Comparison of ENCODE assay signal across 8 cellular contexts in genomic region chr18:26656401-26656943, GRCh38.
DNase-seq lines count a peak whose midpoint lies in the region; ATAC-seq and TF ChIP-seq lines count a peak whose summit lies in the region.

No MANE protein-coding gene starts in this region.

- peak; percentile 22 for ATAC-seq in GM19452 (IDR thresholded peaks at IDR 0.05; ENCODE audit: unreplicated experiment)

- no peaks in the 10 kb centered on the region for H3K27me3 ChIP-seq in neuron (ENCODE audit: insufficient read depth, low read length)

- DNase-seq in Jurkat, Clone E6-1 (ENCODE audit: low read depth, low spot score) = no peak
- DNase-seq in epithelial cell of esophagus (ENCODE audit: low read depth) = no peak
- DNase-seq in dermis blood vessel endothelial cell = no peak
- no peak for DNase-seq in NCI-H2081 (lab: John Stamatoyannopoulos, UW)
- no peak for DNase-seq in HT-29 (ENCODE audit: low spot score)
- no peak for DNase-seq in NCI-H2029 treated with DMSO at 0.1 percent for 48 hours (lab: John Stamatoyannopoulos, UW)

- TF ChIP-seq CTCF in epithelial cell of esophagus (IDR thresholded peaks at IDR 0.05; ENCODE audit: insufficient read depth, low read depth, low read length, missing control alignments) = no peak

- H3K9me3 ChIP-seq in neuron (ENCODE audit: low read length) = no peaks in the 10 kb centered on the region

- H3K4me3 ChIP-seq in Jurkat, Clone E6-1 (ENCODE audit: low read length) = peak overlapping the region; percentile 45
- H3K4me3 ChIP-seq in epithelial cell of esophagus (ENCODE audit: low read length) = peak overlapping the region; percentile 43
- H3K4me3 ChIP-seq in neuron (ENCODE audit: low read length) = peak overlapping the region; percentile 93

- H3K36me3 ChIP-seq in neuron (ENCODE audit: insufficient read depth, low read length) = no peaks in the 10 kb centered on the region

- H2AFZ ChIP-seq in neuron (ENCODE audit: low read depth, low read length) = no peak overlapping the region

- H3K4me1 ChIP-seq in neuron (ENCODE audit: insufficient read depth, low read length) = peaks cover 49% of the 10 kb centered on the region

Comparison
In these comparisons a context has a peak if more than half of its experiments do, and no peak if none do; other contexts are left out.
1. H3K4me3 ChIP-seq: peak in every context shown above with its lines; median percentile 93 in neuron; 45 in Jurkat, Clone E6-1; 43 in epithelial cell of esophagus.